In the genomic region with DNA sequence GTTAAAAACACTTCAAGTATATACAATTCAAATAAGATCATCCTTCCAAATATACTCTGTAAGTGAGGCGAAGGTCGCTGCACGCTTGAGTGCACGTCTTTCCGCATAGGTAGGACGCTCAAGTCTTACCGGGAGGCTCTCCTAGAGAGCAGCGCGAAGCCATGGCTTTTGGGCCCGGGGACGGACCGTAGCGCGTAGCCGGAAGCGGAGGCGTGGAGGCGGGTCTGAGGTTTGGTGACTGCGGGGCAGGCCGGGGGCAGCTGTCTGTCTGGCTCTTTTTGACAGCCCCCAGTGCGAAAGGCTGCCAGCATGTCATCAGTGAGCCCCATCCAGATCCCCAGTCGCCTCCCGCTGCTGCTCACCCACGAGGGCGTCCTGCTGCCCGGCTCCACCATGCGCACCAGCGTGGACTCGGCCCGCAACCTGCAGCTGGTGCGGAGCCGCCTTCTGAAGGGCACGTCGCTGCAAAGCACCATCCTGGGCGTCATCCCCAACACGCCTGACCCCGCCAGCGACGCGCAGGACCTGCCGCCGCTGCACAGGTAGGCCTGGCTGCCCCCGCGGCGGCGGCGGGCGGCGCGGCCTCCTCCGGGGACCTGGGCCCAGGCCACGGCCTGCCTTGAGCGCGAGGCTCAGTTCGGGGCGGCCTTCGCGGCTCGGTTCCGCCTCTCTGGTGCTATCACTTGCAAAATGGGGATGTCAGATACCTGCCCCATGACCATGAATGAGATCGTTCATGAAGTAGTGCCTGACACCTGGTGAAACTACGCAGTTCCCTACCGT, we compare ENCODE assay signal across 1 cellular context.
TF ChIP-seq lines count a peak whose summit lies in the region.

A gene with protein sequence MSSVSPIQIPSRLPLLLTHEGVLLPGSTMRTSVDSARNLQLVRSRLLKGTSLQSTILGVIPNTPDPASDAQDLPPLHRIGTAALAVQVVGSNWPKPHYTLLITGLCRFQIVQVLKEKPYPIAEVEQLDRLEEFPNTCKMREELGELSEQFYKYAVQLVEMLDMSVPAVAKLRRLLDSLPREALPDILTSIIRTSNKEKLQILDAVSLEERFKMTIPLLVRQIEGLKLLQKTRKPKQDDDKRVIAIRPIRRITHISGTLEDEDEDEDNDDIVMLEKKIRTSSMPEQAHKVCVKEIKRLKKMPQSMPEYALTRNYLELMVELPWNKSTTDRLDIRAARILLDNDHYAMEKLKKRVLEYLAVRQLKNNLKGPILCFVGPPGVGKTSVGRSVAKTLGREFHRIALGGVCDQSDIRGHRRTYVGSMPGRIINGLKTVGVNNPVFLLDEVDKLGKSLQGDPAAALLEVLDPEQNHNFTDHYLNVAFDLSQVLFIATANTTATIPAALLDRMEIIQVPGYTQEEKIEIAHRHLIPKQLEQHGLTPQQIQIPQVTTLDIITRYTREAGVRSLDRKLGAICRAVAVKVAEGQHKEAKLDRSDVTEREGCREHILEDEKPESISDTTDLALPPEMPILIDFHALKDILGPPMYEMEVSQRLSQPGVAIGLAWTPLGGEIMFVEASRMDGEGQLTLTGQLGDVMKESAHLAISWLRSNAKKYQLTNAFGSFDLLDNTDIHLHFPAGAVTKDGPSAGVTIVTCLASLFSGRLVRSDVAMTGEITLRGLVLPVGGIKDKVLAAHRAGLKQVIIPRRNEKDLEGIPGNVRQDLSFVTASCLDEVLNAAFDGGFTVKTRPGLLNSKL (plus strand): TSS at position 221 of the 783 bp plus-strand sequence. CDS start 89 bp downstream, at position 310.

TF ChIP-seq in HepG2, 621 proteins besides CTCF, POLR2A, EP300 and RAD21 (continued from another document and continues in another):
- TF ChIP-seq, protein P1, sequence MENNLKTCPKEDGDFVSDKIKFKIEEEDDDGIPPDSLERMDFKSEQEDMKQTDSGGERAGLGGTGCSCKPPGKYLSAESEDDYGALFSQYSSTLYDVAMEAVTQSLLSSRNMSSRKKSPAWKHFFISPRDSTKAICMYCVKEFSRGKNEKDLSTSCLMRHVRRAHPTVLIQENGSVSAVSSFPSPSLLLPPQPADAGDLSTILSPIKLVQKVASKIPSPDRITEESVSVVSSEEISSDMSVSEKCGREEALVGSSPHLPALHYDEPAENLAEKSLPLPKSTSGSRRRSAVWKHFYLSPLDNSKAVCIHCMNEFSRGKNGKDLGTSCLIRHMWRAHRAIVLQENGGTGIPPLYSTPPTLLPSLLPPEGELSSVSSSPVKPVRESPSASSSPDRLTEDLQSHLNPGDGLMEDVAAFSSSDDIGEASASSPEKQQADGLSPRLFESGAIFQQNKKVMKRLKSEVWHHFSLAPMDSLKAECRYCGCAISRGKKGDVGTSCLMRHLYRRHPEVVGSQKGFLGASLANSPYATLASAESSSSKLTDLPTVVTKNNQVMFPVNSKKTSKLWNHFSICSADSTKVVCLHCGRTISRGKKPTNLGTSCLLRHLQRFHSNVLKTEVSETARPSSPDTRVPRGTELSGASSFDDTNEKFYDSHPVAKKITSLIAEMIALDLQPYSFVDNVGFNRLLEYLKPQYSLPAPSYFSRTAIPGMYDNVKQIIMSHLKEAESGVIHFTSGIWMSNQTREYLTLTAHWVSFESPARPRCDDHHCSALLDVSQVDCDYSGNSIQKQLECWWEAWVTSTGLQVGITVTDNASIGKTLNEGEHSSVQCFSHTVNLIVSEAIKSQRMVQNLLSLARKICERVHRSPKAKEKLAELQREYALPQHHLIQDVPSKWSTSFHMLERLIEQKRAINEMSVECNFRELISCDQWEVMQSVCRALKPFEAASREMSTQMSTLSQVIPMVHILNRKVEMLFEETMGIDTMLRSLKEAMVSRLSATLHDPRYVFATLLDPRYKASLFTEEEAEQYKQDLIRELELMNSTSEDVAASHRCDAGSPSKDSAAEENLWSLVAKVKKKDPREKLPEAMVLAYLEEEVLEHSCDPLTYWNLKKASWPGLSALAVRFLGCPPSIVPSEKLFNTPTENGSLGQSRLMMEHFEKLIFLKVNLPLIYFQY (CRISPR knock-in tag; IDR thresholded peaks at IDR 0.05; ENCODE audit: borderline replicate concordance), result peak; percentile 85
- TF ChIP-seq ZNF292 (CRISPR knock-in tag; IDR thresholded peaks at IDR 0.05; ENCODE audit: borderline replicate concordance, low read depth) (peak; percentile 93), PRPF4 (IDR thresholded peaks at IDR 0.05; ENCODE audit: low read depth, low read length, poor library complexity, severe bottlenecking) (no peak), YEATS2 (CRISPR knock-in tag; IDR thresholded peaks at IDR 0.05; ENCODE audit: borderline replicate concordance) (peak; percentile 99), MEIS1 (CRISPR knock-in tag; IDR thresholded peaks at IDR 0.05; ENCODE audit: borderline replicate concordance) (no peak), RXRB (CRISPR knock-in tag; IDR thresholded peaks at IDR 0.05; ENCODE audit: borderline replicate concordance) (peak; percentile 95), MIXL1 (CRISPR knock-in tag; IDR thresholded peaks at IDR 0.05) (peak; percentile 88), SNAI1 (CRISPR knock-in tag; IDR thresholded peaks at IDR 0.05; ENCODE audit: borderline replicate concordance) (peak; percentile 72; the same call in 1 of the 2 replicates), ELF1 (CRISPR knock-in tag; IDR thresholded peaks at IDR 0.05) (peak; percentile 98), ZNF24 (IDR thresholded peaks at IDR 0.05) (no peak; the same call in 1 of the 2 replicates), NR1H2 (CRISPR knock-in tag; IDR thresholded peaks at IDR 0.05; ENCODE audit: borderline replicate concordance, low read depth) (peak; percentile 39; the same call in 1 of the 2 replicates), ZNF263 (CRISPR knock-in tag; IDR thresholded peaks at IDR 0.05) (no peak; the same call in 1 of the 2 replicates), ATF1 (CRISPR knock-in tag; IDR thresholded peaks at IDR 0.05) (peak; percentile 94), MTF2 (CRISPR knock-in tag; IDR thresholded peaks at IDR 0.05; ENCODE audit: borderline replicate concordance) (peak; percentile 86), ELF4 (CRISPR knock-in tag; IDR thresholded peaks at IDR 0.05; ENCODE audit: borderline replicate concordance) (peak; percentile 75; the same call in 1 of the 2 replicates), RARA (CRISPR knock-in tag; IDR thresholded peaks at IDR 0.05) (peak; percentile 78), SMARCE1 (IDR thresholded peaks at IDR 0.05; ENCODE audit: borderline replicate concordance) (no peak), KDM6A (CRISPR knock-in tag; IDR thresholded peaks at IDR 0.05; ENCODE audit: low read depth) (no peak), ZNF746 (CRISPR knock-in tag; IDR thresholded peaks at IDR 0.05) (no peak; the same call in none of the 2 replicates), DMAP1 (CRISPR knock-in tag; IDR thresholded peaks at IDR 0.05) (peak; percentile 96), ZNF12 (CRISPR knock-in tag; IDR thresholded peaks at IDR 0.05) (peak; percentile 40; the same call in 1 of the 2 replicates), HNRNPK (IDR thresholded peaks at IDR 0.05; ENCODE audit: low read depth, low read length, poor library complexity, severe bottlenecking) (peak; percentile 50), ZNF382 (CRISPR knock-in tag; IDR thresholded peaks at IDR 0.05; ENCODE audit: borderline replicate concordance) (no peak)
- TF ChIP-seq, protein P2, sequence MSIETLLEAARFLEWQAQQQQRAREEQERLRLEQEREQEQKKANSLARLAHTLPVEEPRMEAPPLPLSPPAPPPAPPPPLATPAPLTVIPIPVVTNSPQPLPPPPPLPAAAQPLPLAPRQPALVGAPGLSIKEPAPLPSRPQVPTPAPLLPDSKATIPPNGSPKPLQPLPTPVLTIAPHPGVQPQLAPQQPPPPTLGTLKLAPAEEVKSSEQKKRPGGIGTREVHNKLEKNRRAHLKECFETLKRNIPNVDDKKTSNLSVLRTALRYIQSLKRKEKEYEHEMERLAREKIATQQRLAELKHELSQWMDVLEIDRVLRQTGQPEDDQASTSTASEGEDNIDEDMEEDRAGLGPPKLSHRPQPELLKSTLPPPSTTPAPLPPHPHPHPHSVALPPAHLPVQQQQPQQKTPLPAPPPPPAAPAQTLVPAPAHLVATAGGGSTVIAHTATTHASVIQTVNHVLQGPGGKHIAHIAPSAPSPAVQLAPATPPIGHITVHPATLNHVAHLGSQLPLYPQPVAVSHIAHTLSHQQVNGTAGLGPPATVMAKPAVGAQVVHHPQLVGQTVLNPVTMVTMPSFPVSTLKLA (IDR thresholded peaks at IDR 0.05), result peak; percentile 51
- TF ChIP-seq, protein P3, sequence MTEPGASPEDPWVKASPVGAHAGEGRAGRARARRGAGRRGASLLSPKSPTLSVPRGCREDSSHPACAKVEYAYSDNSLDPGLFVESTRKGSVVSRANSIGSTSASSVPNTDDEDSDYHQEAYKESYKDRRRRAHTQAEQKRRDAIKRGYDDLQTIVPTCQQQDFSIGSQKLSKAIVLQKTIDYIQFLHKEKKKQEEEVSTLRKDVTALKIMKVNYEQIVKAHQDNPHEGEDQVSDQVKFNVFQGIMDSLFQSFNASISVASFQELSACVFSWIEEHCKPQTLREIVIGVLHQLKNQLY (CRISPR knock-in tag; IDR thresholded peaks at IDR 0.05), result peak; percentile 46; the same call in 1 of the 2 replicates
- TF ChIP-seq, protein P4, sequence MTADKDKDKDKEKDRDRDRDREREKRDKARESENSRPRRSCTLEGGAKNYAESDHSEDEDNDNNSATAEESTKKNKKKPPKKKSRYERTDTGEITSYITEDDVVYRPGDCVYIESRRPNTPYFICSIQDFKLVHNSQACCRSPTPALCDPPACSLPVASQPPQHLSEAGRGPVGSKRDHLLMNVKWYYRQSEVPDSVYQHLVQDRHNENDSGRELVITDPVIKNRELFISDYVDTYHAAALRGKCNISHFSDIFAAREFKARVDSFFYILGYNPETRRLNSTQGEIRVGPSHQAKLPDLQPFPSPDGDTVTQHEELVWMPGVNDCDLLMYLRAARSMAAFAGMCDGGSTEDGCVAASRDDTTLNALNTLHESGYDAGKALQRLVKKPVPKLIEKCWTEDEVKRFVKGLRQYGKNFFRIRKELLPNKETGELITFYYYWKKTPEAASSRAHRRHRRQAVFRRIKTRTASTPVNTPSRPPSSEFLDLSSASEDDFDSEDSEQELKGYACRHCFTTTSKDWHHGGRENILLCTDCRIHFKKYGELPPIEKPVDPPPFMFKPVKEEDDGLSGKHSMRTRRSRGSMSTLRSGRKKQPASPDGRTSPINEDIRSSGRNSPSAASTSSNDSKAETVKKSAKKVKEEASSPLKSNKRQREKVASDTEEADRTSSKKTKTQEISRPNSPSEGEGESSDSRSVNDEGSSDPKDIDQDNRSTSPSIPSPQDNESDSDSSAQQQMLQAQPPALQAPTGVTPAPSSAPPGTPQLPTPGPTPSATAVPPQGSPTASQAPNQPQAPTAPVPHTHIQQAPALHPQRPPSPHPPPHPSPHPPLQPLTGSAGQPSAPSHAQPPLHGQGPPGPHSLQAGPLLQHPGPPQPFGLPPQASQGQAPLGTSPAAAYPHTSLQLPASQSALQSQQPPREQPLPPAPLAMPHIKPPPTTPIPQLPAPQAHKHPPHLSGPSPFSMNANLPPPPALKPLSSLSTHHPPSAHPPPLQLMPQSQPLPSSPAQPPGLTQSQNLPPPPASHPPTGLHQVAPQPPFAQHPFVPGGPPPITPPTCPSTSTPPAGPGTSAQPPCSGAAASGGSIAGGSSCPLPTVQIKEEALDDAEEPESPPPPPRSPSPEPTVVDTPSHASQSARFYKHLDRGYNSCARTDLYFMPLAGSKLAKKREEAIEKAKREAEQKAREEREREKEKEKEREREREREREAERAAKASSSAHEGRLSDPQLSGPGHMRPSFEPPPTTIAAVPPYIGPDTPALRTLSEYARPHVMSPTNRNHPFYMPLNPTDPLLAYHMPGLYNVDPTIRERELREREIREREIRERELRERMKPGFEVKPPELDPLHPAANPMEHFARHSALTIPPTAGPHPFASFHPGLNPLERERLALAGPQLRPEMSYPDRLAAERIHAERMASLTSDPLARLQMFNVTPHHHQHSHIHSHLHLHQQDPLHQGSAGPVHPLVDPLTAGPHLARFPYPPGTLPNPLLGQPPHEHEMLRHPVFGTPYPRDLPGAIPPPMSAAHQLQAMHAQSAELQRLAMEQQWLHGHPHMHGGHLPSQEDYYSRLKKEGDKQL (CRISPR knock-in tag; IDR thresholded peaks at IDR 0.05; ENCODE audit: low read depth), result peak; percentile 62; the same call in 1 of the 2 replicates
- TF ChIP-seq, protein P5, sequence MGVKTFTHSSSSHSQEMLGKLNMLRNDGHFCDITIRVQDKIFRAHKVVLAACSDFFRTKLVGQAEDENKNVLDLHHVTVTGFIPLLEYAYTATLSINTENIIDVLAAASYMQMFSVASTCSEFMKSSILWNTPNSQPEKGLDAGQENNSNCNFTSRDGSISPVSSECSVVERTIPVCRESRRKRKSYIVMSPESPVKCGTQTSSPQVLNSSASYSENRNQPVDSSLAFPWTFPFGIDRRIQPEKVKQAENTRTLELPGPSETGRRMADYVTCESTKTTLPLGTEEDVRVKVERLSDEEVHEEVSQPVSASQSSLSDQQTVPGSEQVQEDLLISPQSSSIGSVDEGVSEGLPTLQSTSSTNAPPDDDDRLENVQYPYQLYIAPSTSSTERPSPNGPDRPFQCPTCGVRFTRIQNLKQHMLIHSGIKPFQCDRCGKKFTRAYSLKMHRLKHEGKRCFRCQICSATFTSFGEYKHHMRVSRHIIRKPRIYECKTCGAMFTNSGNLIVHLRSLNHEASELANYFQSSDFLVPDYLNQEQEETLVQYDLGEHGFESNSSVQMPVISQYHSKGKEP (CRISPR knock-in tag; IDR thresholded peaks at IDR 0.05), result peak; percentile 91
